8 cellular contexts compared by ENCODE assay signal in genomic region chr2:189210250-189211075, GRCh38. TPM values are rescaled to one million over a fixed set of nuclear protein-coding genes. Genes with fewer than 3 reads are reported as not detected.
DNase-seq lines count a peak whose midpoint lies in the region; ATAC-seq and TF ChIP-seq lines count a peak whose summit lies in the region.

No MANE protein-coding gene starts in this region.

- ATAC-seq in left lung: peak; percentile 69
- no peak for ATAC-seq in upper lobe of right lung
- ATAC-seq in GM19395 (IDR thresholded peaks at IDR 0.05; ENCODE audit: unreplicated experiment): no peak

- no peaks in the 10 kb centered on the region for H3K36me3 ChIP-seq in left lung
- H3K36me3 ChIP-seq in upper lobe of right lung: no peaks in the 10 kb centered on the region

- no peaks in the 10 kb centered on the region for H3K9me3 Mint-ChIP-seq in activated naive CD8-positive, alpha-beta T cell (ENCODE audit: low read depth)
- H3K9me3 Mint-ChIP-seq in activated naive CD8-positive, alpha-beta T cell treated with anti-CD3 and anti-CD28 coated beads for 36 hours: no peaks in the 10 kb centered on the region
- H3K9me3 Mint-ChIP-seq in progenitor cell of endocrine pancreas (ENCODE audit: low read depth): no peaks in the 10 kb centered on the region

- no peak overlapping the region for H3K4me3 Mint-ChIP-seq in activated naive CD8-positive, alpha-beta T cell
- no peak overlapping the region for H3K4me3 Mint-ChIP-seq in activated naive CD8-positive, alpha-beta T cell treated with anti-CD3 and anti-CD28 coated beads for 36 hours
- H3K4me3 Mint-ChIP-seq in progenitor cell of endocrine pancreas (ENCODE audit: low read depth): no peak overlapping the region

- intact Hi-C loops in left lung (cut with DNase I) (no loop called here), upper lobe of right lung (cut with DNase I) (no loop called here)

- DNase-seq in activated naive CD8-positive, alpha-beta T cell treated with anti-CD3 and anti-CD28 coated beads for 36 hours: no peak
- DNase-seq in astrocyte of the hippocampus (ENCODE audit: low read depth, low spot score) (peak; percentile 94), left lung (peak in 1 of 2 donors; percentile 40), upper lobe of right lung (no peak), progenitor cell of endocrine pancreas (ENCODE audit: low spot score, unreplicated experiment) (no peak), DMS79 treated with DMSO at 0.1 percent for 48 hours (lab: John Stamatoyannopoulos, UW) (no peak)

- H3K27me3 Mint-ChIP-seq in activated naive CD8-positive, alpha-beta T cell: no peaks in the 10 kb centered on the region
- H3K27me3 Mint-ChIP-seq in activated naive CD8-positive, alpha-beta T cell treated with anti-CD3 and anti-CD28 coated beads for 36 hours: no peaks in the 10 kb centered on the region
- no peaks in the 10 kb centered on the region for H3K27me3 Mint-ChIP-seq in progenitor cell of endocrine pancreas

- H3K4me1 Mint-ChIP-seq in activated naive CD8-positive, alpha-beta T cell (ENCODE audit: low read depth): peaks cover 10% of the 10 kb centered on the region
- peaks cover 11% of the 10 kb centered on the region for H3K4me1 Mint-ChIP-seq in activated naive CD8-positive, alpha-beta T cell treated with anti-CD3 and anti-CD28 coated beads for 36 hours
- peaks cover 2% of the 10 kb centered on the region for H3K4me1 Mint-ChIP-seq in progenitor cell of endocrine pancreas (ENCODE audit: low read depth)

- peak overlapping the region; percentile 72 for H3K27ac Mint-ChIP-seq in activated naive CD8-positive, alpha-beta T cell
- no peak overlapping the region for H3K27ac Mint-ChIP-seq in activated naive CD8-positive, alpha-beta T cell treated with anti-CD3 and anti-CD28 coated beads for 36 hours
- H3K27ac Mint-ChIP-seq in progenitor cell of endocrine pancreas: no peak overlapping the region

- H3K4me3 ChIP-seq in left lung (no peak overlapping the region), upper lobe of right lung (peak overlapping the region; percentile 20)

- H3K36me3 Mint-ChIP-seq in activated naive CD8-positive, alpha-beta T cell: peaks cover 7% of the 10 kb centered on the region
- H3K36me3 Mint-ChIP-seq in activated naive CD8-positive, alpha-beta T cell treated with anti-CD3 and anti-CD28 coated beads for 36 hours: no peaks in the 10 kb centered on the region
- no peaks in the 10 kb centered on the region for H3K36me3 Mint-ChIP-seq in progenitor cell of endocrine pancreas (ENCODE audit: insufficient read depth)

- H3K9me3 ChIP-seq in left lung (no peaks in the 10 kb centered on the region), upper lobe of right lung (no peaks in the 10 kb centered on the region)

- no peaks in the 10 kb centered on the region for H3K27me3 ChIP-seq in left lung
- H3K27me3 ChIP-seq in upper lobe of right lung: no peaks in the 10 kb centered on the region

- H3K4me1 ChIP-seq in left lung: peaks cover 0 to 6% of the 10 kb centered on the region in 2 donors
- peaks cover 4% of the 10 kb centered on the region for H3K4me1 ChIP-seq in upper lobe of right lung

- TF ChIP-seq CTCF in left lung (IDR thresholded peaks at IDR 0.05) (no peak), upper lobe of right lung (IDR thresholded peaks at IDR 0.05) (no peak), progenitor cell of endocrine pancreas (IDR thresholded peaks at IDR 0.05; ENCODE audit: unreplicated experiment) (no peak)

- peak overlapping the region; percentile 1 to 81 for H3K27ac ChIP-seq in left lung
- peak overlapping the region; percentile 72 for H3K27ac ChIP-seq in upper lobe of right lung

RNA-seq across cellular contexts. Expression of gene COL5A2, which starts 30.9 kb away (rescaled TPM):
- total RNA-seq in activated naive CD8-positive, alpha-beta T cell treated with anti-CD3 and anti-CD28 coated beads for 36 hours: 1 to 10 TPM; 3.1 to 3.3 TPM
- total RNA-seq in left lung (100 to 1,000 TPM; 122 to 324 TPM), upper lobe of right lung (29.8 TPM), progenitor cell of endocrine pancreas (4.5 and 6.4 TPM in 2 replicates)
